In genomic region chr1:230104395-230105244, GRCh38 we compare ENCODE assay signal across 8 cellular contexts. TPM values are rescaled to one million over a fixed set of nuclear protein-coding genes. Genes with fewer than 3 reads are reported as not detected.
DNase-seq lines count a peak whose midpoint lies in the region; ATAC-seq and TF ChIP-seq lines count a peak whose summit lies in the region.

No MANE protein-coding gene starts in this region.

- peak overlapping the region; percentile 50 for H3K4me3 Mint-ChIP-seq in chondrocyte (ENCODE audit: unreplicated experiment)

- WGBS in lower leg skin, 2 donors: 14 to 16% methylated on average over 19 of the region's 19 CpGs

- H3K79me2 ChIP-seq in Karpas-422 (ENCODE audit: low read length): no peaks in the 10 kb centered on the region

- TF ChIP-seq POLR2A in lower leg skin (IDR thresholded peaks at IDR 0.05): no peak

- no peaks in the 10 kb centered on the region for H3K9me3 ChIP-seq in Karpas-422 (ENCODE audit: low read length)

- peaks cover 47% of the 10 kb centered on the region; the same call in 1 of the 2 replicates for H4K20me1 ChIP-seq in Karpas-422 (ENCODE audit: insufficient read depth, low read depth, low read length)

- no peak overlapping the region for H3K9ac ChIP-seq in Karpas-422 (ENCODE audit: low read length)

- no peaks in the 10 kb centered on the region for H3K4me1 ChIP-seq in Karpas-422 (ENCODE audit: low read length)

- no peaks in the 10 kb centered on the region for H3K36me3 ChIP-seq in Karpas-422 (ENCODE audit: insufficient read depth, low read length)

- peaks cover 78% of the 10 kb centered on the region for H3K4me1 Mint-ChIP-seq in chondrocyte (ENCODE audit: low read depth)

- intact Hi-C loops in lower leg skin (cut with DNase I; ENCODE audit: low total_unique reads): no loop called here

- no peak overlapping the region for H3K4me2 ChIP-seq in Karpas-422 (ENCODE audit: low read depth, low read length, poor library complexity, severe bottlenecking)

- no peaks in the 10 kb centered on the region for H3K9me2 ChIP-seq in Karpas-422 (replicated peaks; ENCODE audit: insufficient read depth, low read length)

- H3K27ac Mint-ChIP-seq in chondrocyte (ENCODE audit: unreplicated experiment): peak overlapping the region; percentile 97

- DNase-seq in NCI-H2029 treated with DMSO at 0.1 percent for 48 hours (lab: John Stamatoyannopoulos, UW): peak; percentile 87
- peak; percentile 73 to 77 for DNase-seq in activated CD4-positive, alpha-beta T cell treated with anti-CD3 and anti-CD28 coated beads for 24 hours (ENCODE audit: low read depth in 2 of 2)
- DNase-seq in chondrocyte (ENCODE audit: low spot score): peak; percentile 97
- peak; percentile 93 to 98 for DNase-seq in lower leg skin (ENCODE audit: low spot score in 2 of 2)
- DNase-seq in stimulated activated CD4-positive, alpha-beta T cell treated with anti-CD3 and anti-CD28 coated beads, Interleukin-4, amount 100 ng/mL, for 48 hours (ENCODE audit: low read depth in 2 of 2): peak; percentile 79 to 83
- no peak for DNase-seq in Karpas-422

- ATAC-seq in HG02759 (IDR thresholded peaks at IDR 0.05; ENCODE audit: unreplicated experiment): peak; percentile 64

- no peaks in the 10 kb centered on the region for H3K27me3 ChIP-seq in Karpas-422 (ENCODE audit: low read length)

- no peaks in the 10 kb centered on the region for H3K9me3 Mint-ChIP-seq in chondrocyte (ENCODE audit: low read depth)

- H2AFZ ChIP-seq in Karpas-422 (ENCODE audit: low read length): no peak overlapping the region

- TF ChIP-seq CTCF in GM12873 (IDR thresholded peaks at IDR 0.05; ENCODE audit: insufficient read depth, low read depth, low read length, missing control alignments) (peak; percentile 1), chondrocyte (IDR thresholded peaks at IDR 0.05) (peak; percentile 43), lower leg skin (IDR thresholded peaks at IDR 0.05) (no peak)

- H3K27me3 Mint-ChIP-seq in chondrocyte (ENCODE audit: low read depth): no peaks in the 10 kb centered on the region

- no peaks in the 10 kb centered on the region for H3K36me3 Mint-ChIP-seq in chondrocyte (ENCODE audit: low read depth)

- H3K27ac ChIP-seq in Karpas-422 (ENCODE audit: low read length): no peak overlapping the region

- H3K4me3 ChIP-seq in lower leg skin (ENCODE audit: low read depth, poor library complexity, severe bottlenecking) (no peak overlapping the region), Karpas-422 (ENCODE audit: low read length) (no peak overlapping the region)

RNA-seq across cellular contexts. Expression of gene GALNT2, which starts 37.6 kb away (rescaled TPM):
- total RNA-seq in chondrocyte (210 to 276 TPM (median 223 TPM) in 3 replicates), lower leg skin (10 to 100 TPM; 11.0 to 31.0 (median 20.2) TPM)
- total RNA-seq in Karpas-422 (2014; rRNA removed; shearing (Covaris generic); ENCODE audit: low replicate concordance): 2.7 and 4.4 TPM in 2 replicates

Comparison
In these comparisons a context has a peak if more than half of its experiments do, and no peak if none do; other contexts are left out.
1. CTCF ChIP-seq: peak in GM12873 (single experiment) and chondrocyte (single experiment); none in lower leg skin (0 of 3).